13 cellular contexts compared by ENCODE assay signal in genomic region chr22:15747636-15748323, GRCh38. TPM values are rescaled to one million over a fixed set of nuclear protein-coding genes. Genes with fewer than 3 reads are reported as not detected.
DNase-seq lines count a peak whose midpoint lies in the region; ATAC-seq, FAIRE-seq and TF ChIP-seq lines count a peak whose summit lies in the region.
"Not testable (repeated sequence)": the region's sequence is repeated elsewhere in the genome, so short reads cannot be mapped to it uniquely, and the experiment has no call there.
"Had no signal": no experiment of that assay in that cellular context is flagged by ENCODE, and none has a peak within 500 bp of the region (broad histone marks: within the 10 kb centered on the region; RNA-seq: fewer than 3 reads in every experiment).

No MANE protein-coding gene starts in this region.

- TF ChIP-seq EP300 in upper lobe of left lung (IDR thresholded peaks at IDR 0.05): not testable (repeated sequence)

- DNase-seq in Karpas-422 (peak; percentile 14), endodermal cell (peak; percentile 2), left ventricle myocardium inferior (peak; percentile 3), kidney (peak; percentile 64), posterior vena cava (ENCODE audit: low spot score) (peak; percentile 74)
- DNase-seq in stimulated activated effector memory CD8-positive, alpha-beta T cell treated with anti-CD3 and anti-CD28 coated beads, Interleukin-12 subunit alpha, Interleukin-12 subunit beta, amount 100 ng/mL, for 72 hours (ENCODE audit: low spot score in 2 of 2); upper lobe of left lung: not testable (repeated sequence)

- not testable (repeated sequence) for H3K27me3 ChIP-seq in Karpas-422 (ENCODE audit: low read length); endodermal cell (ENCODE audit: control insufficient read depth, insufficient read depth, low read length, poor library complexity, severe bottlenecking); left ventricle myocardium inferior (ENCODE audit: low read depth); upper lobe of left lung

- TF ChIP-seq CTCF in endodermal cell (conservative IDR thresholded peaks at IDR 0.05); left ventricle myocardium inferior (IDR thresholded peaks at IDR 0.05; ENCODE audit: borderline replicate concordance); kidney (IDR thresholded peaks at IDR 0.05; ENCODE audit: borderline replicate concordance, extremely low read depth, insufficient read depth); upper lobe of left lung (IDR thresholded peaks at IDR 0.05): not testable (repeated sequence)

- peaks cover 19% of the 10 kb centered on the region for H3K9me3 Mint-ChIP-seq in endodermal cell
- H3K9me3 Mint-ChIP-seq in stimulated activated effector memory CD8-positive, alpha-beta T cell treated with anti-CD3 and anti-CD28 coated beads, Interleukin-12 subunit alpha, Interleukin-12 subunit beta, amount 100 ng/mL, for 72 hours: not testable (repeated sequence)

- not testable (repeated sequence) for H3K79me2 ChIP-seq in Karpas-422 (ENCODE audit: low read length)

- 82% methylated on average over 13 of the region's 16 CpGs; no CpG with 5 or more reads in 1 of the 2 experiments for WGBS in endodermal cell (ENCODE audit: insufficient coverage in 1 of 2, insufficient read length in 1 of 2), 2 experiments
- 81 to 85% methylated on average over 10 to 13 of the region's 16 CpGs for WGBS in upper lobe of left lung, 2 donors

- not testable (repeated sequence) for H2AFZ ChIP-seq in Karpas-422 (ENCODE audit: low read length)

- not testable (repeated sequence) for H3K4me1 Mint-ChIP-seq in endodermal cell; stimulated activated effector memory CD8-positive, alpha-beta T cell treated with anti-CD3 and anti-CD28 coated beads, Interleukin-12 subunit alpha, Interleukin-12 subunit beta, amount 100 ng/mL, for 72 hours

- not testable (repeated sequence) for FAIRE-seq in kidney (lab: Jason Lieb, UNC)

- H4K20me1 ChIP-seq in Karpas-422 (ENCODE audit: insufficient read depth, low read depth, low read length): not testable (repeated sequence)

- not testable (repeated sequence) for H3K27ac ChIP-seq in Karpas-422 (ENCODE audit: low read length); endodermal cell (ENCODE audit: low read depth, low read length); left ventricle myocardium inferior (replicated peaks); kidney (ENCODE audit: low read depth in 2 of 2, low read length in 2 of 2); upper lobe of left lung

- H3K27me3 Mint-ChIP-seq in endodermal cell (ENCODE audit: insufficient read depth): not testable (repeated sequence)

- H3K9me3 ChIP-seq in Karpas-422 (ENCODE audit: low read length); endodermal cell (ENCODE audit: control insufficient read depth, low read length); left ventricle myocardium inferior (replicated peaks); kidney (ENCODE audit: control insufficient read depth in 1 of 2, low read length in 2 of 2); upper lobe of left lung: not testable (repeated sequence)

- peak; percentile 46 for ATAC-seq in stimulated activated effector memory CD8-positive, alpha-beta T cell treated with anti-CD3 and anti-CD28 coated beads, Interleukin-12 subunit alpha, Interleukin-12 subunit beta, amount 100 ng/mL, for 72 hours
- ATAC-seq in upper lobe of left lung (ENCODE audit: low FRiP score in 2 of 2): peak; percentile 29 to 83

- H3K9ac ChIP-seq in Karpas-422 (ENCODE audit: low read length); endodermal cell (ENCODE audit: extremely low read depth, low read length, poor library complexity, severe bottlenecking); kidney (ENCODE audit: low read length in 2 of 2): not testable (repeated sequence)

- intact Hi-C loops in left ventricle myocardium inferior (cut with micrococcal nuclease); kidney (cut with DNase I); posterior vena cava (cut with DNase I): not testable (repeated sequence)

- TF ChIP-seq POLR2A in upper lobe of left lung (IDR thresholded peaks at IDR 0.05): not testable (repeated sequence)

- H3K4me3 ChIP-seq in Karpas-422 (ENCODE audit: low read length); endodermal cell (ENCODE audit: low read length); left ventricle myocardium inferior; kidney (ENCODE audit: low read length in 2 of 2); upper lobe of left lung: not testable (repeated sequence)

- H3K36me3 ChIP-seq in Karpas-422 (ENCODE audit: insufficient read depth, low read length); endodermal cell (ENCODE audit: control insufficient read depth, insufficient read depth, low read length); left ventricle myocardium inferior; kidney (ENCODE audit: control insufficient read depth in 1 of 2, insufficient read depth in 2 of 2, low read length in 2 of 2); upper lobe of left lung: not testable (repeated sequence)

- H3K4me2 ChIP-seq in Karpas-422 (ENCODE audit: low read depth, low read length, poor library complexity, severe bottlenecking): not testable (repeated sequence)

- not testable (repeated sequence) for H3K9me2 ChIP-seq in Karpas-422 (replicated peaks; ENCODE audit: insufficient read depth, low read length)

- not testable (repeated sequence) for H3K27ac Mint-ChIP-seq in endodermal cell; stimulated activated effector memory CD8-positive, alpha-beta T cell treated with anti-CD3 and anti-CD28 coated beads, Interleukin-12 subunit alpha, Interleukin-12 subunit beta, amount 100 ng/mL, for 72 hours

- H3K36me3 Mint-ChIP-seq in endodermal cell (ENCODE audit: low read depth); stimulated activated effector memory CD8-positive, alpha-beta T cell treated with anti-CD3 and anti-CD28 coated beads, Interleukin-12 subunit alpha, Interleukin-12 subunit beta, amount 100 ng/mL, for 72 hours: not testable (repeated sequence)

- not testable (repeated sequence) for H3K4me1 ChIP-seq in Karpas-422 (ENCODE audit: low read length); endodermal cell (ENCODE audit: control insufficient read depth, insufficient read depth, low read length); left ventricle myocardium inferior; kidney (ENCODE audit: control insufficient read depth in 1 of 2, insufficient read depth in 1 of 2, low read depth in 1 of 2, low read length in 2 of 2); upper lobe of left lung

- H3K4me3 Mint-ChIP-seq in endodermal cell; stimulated activated effector memory CD8-positive, alpha-beta T cell treated with anti-CD3 and anti-CD28 coated beads, Interleukin-12 subunit alpha, Interleukin-12 subunit beta, amount 100 ng/mL, for 72 hours: not testable (repeated sequence)

RNA-seq across cellular contexts. Expression of gene POTEH, which starts 58.0 kb away (rescaled TPM):
- total RNA-seq in Karpas-422 (2014; rRNA removed; shearing (Covaris generic); ENCODE audit: low replicate concordance): not detected in 2 replicates
- total RNA-seq in endodermal cell (not detected), left ventricle myocardium inferior (not detected), kidney (not detected), posterior vena cava (not detected), upper lobe of left lung (not detected)
- not detected for polyA plus RNA-seq in endodermal cell (2013, experiment 1 of 2)
- polyA plus RNA-seq in endodermal cell (2013, experiment 2 of 2): not detected
- not detected for polyA plus RNA-seq in kidney (ENCODE audit: insufficient read depth, low read depth, low replicate concordance)
- total RNA-seq: A673; Calu3; CD8-positive, alpha-beta T cell; GM23338; HT-29 had no signal
- polyA plus RNA-seq: AG04450, GM23338 had no signal
